ENCODE assay signal across 23 cellular contexts in genomic region chr21:33648555-33648954, GRCh38.
"Had no signal": no experiment of that assay in that cellular context is flagged by ENCODE, and none has a peak within 500 bp of the region (broad histone marks: within the 10 kb centered on the region; RNA-seq: fewer than 3 reads in every experiment).

No MANE protein-coding gene starts in this region.

- H3K4me3 Mint-ChIP-seq: immature natural killer cell; memory B cell; mesothelial cell of epicardium; natural killer cell; stimulated activated naive B cell treated with anti-CD40 and anti-IgM and Interleukin-4, amounts not matched to agents 10 μg/mL and 1 μg/mL and 100 μg/mL, for 72 hours; stimulated activated naive CD8-positive, alpha-beta T cell treated with anti-CD3 and anti-CD28 coated beads, Interleukin-15, amount 100 ng/mL, for 72 hours had no signal

- H2AFZ ChIP-seq: neural progenitor cell had no signal

- H3K27ac Mint-ChIP-seq: immature natural killer cell; memory B cell; mesothelial cell of epicardium; natural killer cell; stimulated activated naive B cell treated with anti-CD40 and anti-IgM and Interleukin-4, amounts not matched to agents 10 μg/mL and 1 μg/mL and 100 μg/mL, for 72 hours; stimulated activated naive CD8-positive, alpha-beta T cell treated with anti-CD3 and anti-CD28 coated beads, Interleukin-15, amount 100 ng/mL, for 72 hours had no signal

- DNase-seq: dermis blood vessel endothelial cell; erythroblast; foreskin keratinocyte; immature natural killer cell; kidney; left cardiac atrium; left ventricle myocardium inferior; lower lobe of right lung; natural killer cell; nucleus accumbens; ovary; right cardiac atrium; stimulated activated CD4-positive, alpha-beta T cell treated with anti-CD3 and anti-CD28 coated beads, Interleukin-15, amount 100 ng/mL, for 24 hours; stimulated activated CD4-positive, alpha-beta T cell treated with anti-CD3 and anti-CD28 coated beads, Interleukin-1b, Interleukin-23, amount 100 ng/mL, for 48 hours; stimulated activated CD4-positive, alpha-beta T cell treated with anti-CD3 and anti-CD28 coated beads, Interleukin-4, amount 100 ng/mL, for 24 hours; stimulated activated naive B cell treated with anti-CD40 and anti-IgM and Interleukin-4, amounts not matched to agents 10 μg/mL and 1 μg/mL and 100 μg/mL, for 72 hours; stimulated activated naive CD8-positive, alpha-beta T cell treated with anti-CD3 and anti-CD28 coated beads, Interleukin-15, amount 100 ng/mL, for 72 hours; testis had no signal

- H3K9me3 ChIP-seq: left ventricle myocardium inferior, lower lobe of right lung, ovary, testis, tibial nerve had no signal

- H3K36me3 Mint-ChIP-seq: immature natural killer cell; memory B cell; natural killer cell; stimulated activated naive B cell treated with anti-CD40 and anti-IgM and Interleukin-4, amounts not matched to agents 10 μg/mL and 1 μg/mL and 100 μg/mL, for 72 hours had no signal

- H3K4me3 ChIP-seq: left ventricle myocardium inferior, lower lobe of right lung, neural progenitor cell, ovary, testis, tibial nerve had no signal

- FAIRE-seq: colon, kidney had no signal

- H3K9me3 Mint-ChIP-seq: immature natural killer cell; memory B cell; mesothelial cell of epicardium; natural killer cell; stimulated activated naive B cell treated with anti-CD40 and anti-IgM and Interleukin-4, amounts not matched to agents 10 μg/mL and 1 μg/mL and 100 μg/mL, for 72 hours; stimulated activated naive CD8-positive, alpha-beta T cell treated with anti-CD3 and anti-CD28 coated beads, Interleukin-15, amount 100 ng/mL, for 72 hours had no signal

- H3K27ac ChIP-seq: foreskin keratinocyte, left ventricle myocardium inferior, lower lobe of right lung, neural progenitor cell, ovary, testis, tibial nerve had no signal

- H3K36me3 ChIP-seq: left ventricle myocardium inferior, lower lobe of right lung, neural progenitor cell, ovary, tibial nerve had no signal

- H3K4me2 ChIP-seq: neural progenitor cell had no signal

- H3K9ac ChIP-seq: neural progenitor cell had no signal

- ATAC-seq: foreskin keratinocyte; left cardiac atrium; lower lobe of right lung; natural killer cell; right cardiac atrium; stimulated activated naive B cell treated with anti-CD40 and anti-IgM and Interleukin-4, amounts not matched to agents 10 μg/mL and 1 μg/mL and 100 μg/mL, for 72 hours; stimulated activated naive CD8-positive, alpha-beta T cell treated with anti-CD3 and anti-CD28 coated beads, Interleukin-15, amount 100 ng/mL, for 72 hours had no signal

- H3K27me3 ChIP-seq: foreskin keratinocyte, neural progenitor cell, ovary, testis, tibial nerve had no signal
